ENCODE assay signal across 8 cellular contexts in genomic region chr12:34361721-34362316, GRCh38.
"Had no signal": no experiment of that assay in that cellular context is flagged by ENCODE, and none has a peak within 500 bp of the region (broad histone marks: within the 10 kb centered on the region; RNA-seq: fewer than 3 reads in every experiment).

No MANE protein-coding gene starts in this region.

- H3K4me2 ChIP-seq: KMS-11 had no signal

- DNase-seq: IMR-90, KBM-7, KG1 had no signal

- H3K4me1 Mint-ChIP-seq: IgD-negative memory B cell had no signal

- H3K9ac ChIP-seq: KMS-11 had no signal

- H3K27me3 Mint-ChIP-seq: IgD-negative memory B cell had no signal

- FAIRE-seq: HepG2, HTR-8/SVneo had no signal

- H3K27ac ChIP-seq: HL-60, KMS-11 had no signal

- ATAC-seq: HepG2 had no signal

- H3K4me3 Mint-ChIP-seq: IgD-negative memory B cell had no signal

- H3K27ac Mint-ChIP-seq: IgD-negative memory B cell had no signal

- H3K36me3 Mint-ChIP-seq: IgD-negative memory B cell had no signal
